ENCODE assay signal across 25 cellular contexts in genomic region chr15:64515825-64516224, GRCh38.
"Had no signal": no experiment of that assay in that cellular context is flagged by ENCODE, and none has a peak within 500 bp of the region (broad histone marks: within the 10 kb centered on the region; RNA-seq: fewer than 3 reads in every experiment).

No MANE protein-coding gene starts in this region.

- ATAC-seq: activated CD4-positive, alpha-beta T cell treated with anti-CD3 and anti-CD28 coated beads for 36 hours; activated T-helper 17 cell treated with anti-CD3 and anti-CD28 coated beads, Interleukin-2, amount 50 U/mL, for 72 hours; gastrocnemius medialis; left ventricle myocardium superior; sciatic nerve; stimulated activated naive CD8-positive, alpha-beta T cell treated with anti-CD3 and anti-CD28 coated beads, Interleukin-15, Interleukin-2, amounts not matched to agents 100 U/mL and 50 U/mL, for 24 hours had no signal

- H3K9ac ChIP-seq: neural progenitor cell had no signal

- H3K27ac ChIP-seq: ascending aorta, brain microvascular endothelial cell, coronary artery, gastrocnemius medialis, skin epidermis, testis, uterus had no signal

- H3K27me3 ChIP-seq: ascending aorta, brain microvascular endothelial cell, dorsolateral prefrontal cortex, gastrocnemius medialis, neural progenitor cell, testis, uterus had no signal

- H3K9me3 Mint-ChIP-seq: activated naive CD8-positive, alpha-beta T cell treated with anti-CD3 and anti-CD28 coated beads for 36 hours; activated T-helper 17 cell treated with anti-CD3 and anti-CD28 coated beads, Interleukin-2, amount 50 U/mL, for 72 hours; naive B cell; neural progenitor cell; T-helper 2 cell treated with Interferon-gamma antibody and Interleukin-4, amounts not matched to agents 5 μg/mL and 100 μg/mL, for 36 hours had no signal

- DNase-seq: activated CD4-positive, alpha-beta T cell treated with anti-CD3 and anti-CD28 coated beads for 36 hours; activated CD4-positive, CD25-positive, alpha-beta regulatory T cell; activated CD8-positive, alpha-beta memory T cell treated with anti-CD3 and anti-CD28 coated beads, Interleukin-2, amount 50 U/mL, for 4 hours; activated naive CD8-positive, alpha-beta T cell treated with anti-CD3 and anti-CD28 coated beads for 36 hours; activated T-cell treated with anti-CD3 and anti-CD28 coated beads, Interleukin-2, amount 50 U/mL, for 1 hour; brain microvascular endothelial cell; dorsolateral prefrontal cortex; effector memory CD4-positive, alpha-beta T cell; gastrocnemius medialis; glutamatergic neuron; left ventricle myocardium superior; naive B cell; stimulated activated CD4-positive, alpha-beta T cell treated with anti-CD3 and anti-CD28 coated beads, Interleukin-12 subunit alpha, Interleukin-12 subunit beta, amount 100 ng/mL, for 4 hours; stimulated activated CD4-positive, alpha-beta T cell treated with anti-CD3 and anti-CD28 coated beads, Interleukin-4, amount 100 ng/mL, for 1 hour; stimulated activated naive CD8-positive, alpha-beta T cell treated with anti-CD3 and anti-CD28 coated beads, Interleukin-15, Interleukin-2, amounts not matched to agents 100 U/mL and 50 U/mL, for 24 hours; T-helper 1 cell; testis; uterus had no signal

- H3K36me3 ChIP-seq: ascending aorta, brain microvascular endothelial cell, gastrocnemius medialis, neural progenitor cell, uterus had no signal

- H3K4me3 Mint-ChIP-seq: activated CD4-positive, alpha-beta T cell treated with anti-CD3 and anti-CD28 coated beads for 36 hours; activated naive CD8-positive, alpha-beta T cell treated with anti-CD3 and anti-CD28 coated beads for 36 hours; activated T-helper 17 cell treated with anti-CD3 and anti-CD28 coated beads, Interleukin-2, amount 50 U/mL, for 72 hours; naive B cell; neural progenitor cell had no signal

- H3K4me1 ChIP-seq: ascending aorta, neural progenitor cell had no signal

- H3K4me3 ChIP-seq: ascending aorta, coronary artery, dorsolateral prefrontal cortex, gastrocnemius medialis, neural progenitor cell, skin epidermis, testis, uterus had no signal

- H3K4me2 ChIP-seq: neural progenitor cell had no signal

- H3K27me3 Mint-ChIP-seq: activated CD4-positive, alpha-beta T cell treated with anti-CD3 and anti-CD28 coated beads for 36 hours; activated naive CD8-positive, alpha-beta T cell treated with anti-CD3 and anti-CD28 coated beads for 36 hours; activated T-helper 17 cell treated with anti-CD3 and anti-CD28 coated beads, Interleukin-2, amount 50 U/mL, for 72 hours; naive B cell had no signal

- H3K27ac Mint-ChIP-seq: activated T-helper 17 cell treated with anti-CD3 and anti-CD28 coated beads, Interleukin-2, amount 50 U/mL, for 72 hours; neural progenitor cell; T-helper 2 cell treated with Interferon-gamma antibody and Interleukin-4, amounts not matched to agents 5 μg/mL and 100 μg/mL, for 36 hours had no signal

- H3K36me3 Mint-ChIP-seq: naive B cell had no signal

- H3K9me3 ChIP-seq: ascending aorta, gastrocnemius medialis, testis, uterus had no signal

- H2AFZ ChIP-seq: neural progenitor cell had no signal
